In the genomic region with DNA sequence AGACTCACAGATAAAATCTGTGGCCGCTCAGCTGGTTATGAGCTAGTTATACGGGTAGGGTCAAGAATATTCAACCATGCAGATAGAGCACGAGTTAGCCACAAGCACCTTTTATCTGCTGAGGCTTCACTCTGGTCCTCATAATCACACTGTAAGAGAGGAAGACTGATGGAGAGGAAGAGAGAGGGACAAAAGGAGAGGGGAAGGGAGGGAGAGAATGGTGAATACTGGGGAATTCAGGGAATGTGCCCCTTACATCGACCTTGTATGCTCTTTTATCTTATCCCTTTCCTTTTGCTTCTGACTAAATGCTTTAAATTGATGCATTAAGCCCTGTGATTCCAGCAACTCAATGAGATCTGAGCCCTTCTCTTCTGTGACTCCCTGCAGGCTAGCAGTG, we compare ENCODE assay signal across 20 cellular contexts.
A peak's percentile ranks its signal among the peaks of the same experiment; 100 is the strongest.
DNase-seq lines count a peak whose midpoint lies in the region; ATAC-seq and TF ChIP-seq lines count a peak whose summit lies in the region.
"Had no signal": no experiment of that assay in that cellular context is flagged by ENCODE, and none has a peak within 500 bp of the region (broad histone marks: within the 10 kb centered on the region; RNA-seq: fewer than 3 reads in every experiment).

No MANE protein-coding gene starts in this region.

- no peak overlapping the region for H3K4me2 ChIP-seq in GM23338
- H3K4me2 ChIP-seq: BLaER1 treated with 17β-estradiol and CSF1 and Interleukin-3, amounts not matched to agents 10 nM and 100 nM; KMS-11 had no signal

- DNase-seq in GM23338 (ENCODE audit: low spot score) (peak; percentile 79), NCI-H2227 treated with DMSO at 0.1 percent for 48 hours (lab: John Stamatoyannopoulos, UW) (peak; percentile 66), iPS-NIHi11 (ENCODE audit: low spot score) (peak; percentile 16), NCI-H510A (lab: John Stamatoyannopoulos, UW) (no peak), HK-2 (ENCODE audit: unreplicated experiment) (no peak), Ammon's horn (ENCODE audit: low spot score) (no peak), NCI-H526 treated with DMSO at 0.1 percent for 48 hours (lab: John Stamatoyannopoulos, UW) (no peak)
- DNase-seq: CD4-positive, alpha-beta T cell; MM.1S; NCI-H2029; NCI-H345; NCI-H524; OCI-M1; SIG-M5 had no signal

- WGBS in ectodermal cell, 2 experiments: 47 to 51% methylated on average over 4 of the region's 4 CpGs

- H3K4me1 Mint-ChIP-seq in GM23338: peaks cover 14% of the 10 kb centered on the region
- H3K4me1 Mint-ChIP-seq: IgD-negative memory B cell had no signal

- H3K79me2 ChIP-seq in GM23338 (replicated peaks; ENCODE audit: insufficient read depth): no peaks in the 10 kb centered on the region

- H3F3A ChIP-seq in GM23338 (replicated peaks; ENCODE audit: low read depth): no peaks in the 10 kb centered on the region

- H4K20me1 ChIP-seq in GM23338 (replicated peaks; ENCODE audit: insufficient read depth): no peaks in the 10 kb centered on the region
- H4K20me1 ChIP-seq: BLaER1 treated with 17β-estradiol and CSF1 and Interleukin-3, amounts not matched to agents 10 nM and 100 nM had no signal

- H2AFZ ChIP-seq in GM23338: no peak overlapping the region

- H3K27ac ChIP-seq in GM23338 (ENCODE audit: low read depth) (0 out of 2 replicates have a peak overlapping the region, but pooled peaks have one; percentile 12), ectodermal cell (ENCODE audit: insufficient read depth, low read depth, low read length, poor library complexity, severe bottlenecking) (peak overlapping the region; percentile 62)
- H3K27ac ChIP-seq: BLaER1 treated with 17β-estradiol and CSF1 and Interleukin-3, amounts not matched to agents 10 nM and 100 nM; KMS-11; SK-N-MC had no signal

- H3K4me3 Mint-ChIP-seq in GM23338: no peak overlapping the region; the same call in 2 of the 3 replicates
- H3K4me3 Mint-ChIP-seq: CD4-positive, alpha-beta T cell; IgD-negative memory B cell had no signal

- ATAC-seq in GM23338: peak; percentile 91

- no peak for TF ChIP-seq CTCF in GM23338 (conservative IDR thresholded peaks at IDR 0.05; ENCODE audit: low read depth in 2 of 2)

- H3K27me3 ChIP-seq in GM23338 (ENCODE audit: insufficient read depth) (no peaks in the 10 kb centered on the region), ectodermal cell (ENCODE audit: control insufficient read depth, insufficient read depth, low read length, poor library complexity, severe bottlenecking) (no peaks in the 10 kb centered on the region)
- H3K27me3 ChIP-seq: BLaER1 treated with 17β-estradiol and CSF1 and Interleukin-3, amounts not matched to agents 10 nM and 100 nM had no signal

- H3K27ac Mint-ChIP-seq in GM23338: peak overlapping the region; percentile 75
- H3K27ac Mint-ChIP-seq: CD4-positive, alpha-beta T cell; IgD-negative memory B cell had no signal

- no peaks in the 10 kb centered on the region for H3K27me3 Mint-ChIP-seq in GM23338 (ENCODE audit: insufficient read depth, low read depth, poor library complexity)
- H3K27me3 Mint-ChIP-seq: IgD-negative memory B cell had no signal

- H3K4me3 ChIP-seq in GM23338 (no peak overlapping the region), ectodermal cell (ENCODE audit: insufficient read depth, low read depth, low read length) (no peak overlapping the region)
- H3K4me3 ChIP-seq: BLaER1 treated with 17β-estradiol and CSF1 and Interleukin-3, amounts not matched to agents 10 nM and 100 nM; HAP-1; SK-N-MC had no signal

- H3K9me3 Mint-ChIP-seq in GM23338: no peaks in the 10 kb centered on the region
- H3K9me3 Mint-ChIP-seq: CD4-positive, alpha-beta T cell; IgD-negative memory B cell had no signal

- no peaks in the 10 kb centered on the region for H3K9me2 ChIP-seq in GM23338 (ENCODE audit: insufficient read depth)

- H3K4me1 ChIP-seq in GM23338 (ENCODE audit: insufficient read depth) (peaks cover 8% of the 10 kb centered on the region; the same call in 1 of the 2 replicates), ectodermal cell (ENCODE audit: control insufficient read depth, insufficient read depth, low read length) (peaks cover 7% of the 10 kb centered on the region)
- H3K4me1 ChIP-seq: BLaER1 treated with 17β-estradiol and CSF1 and Interleukin-3, amounts not matched to agents 10 nM and 100 nM; HAP-1 had no signal

- no peaks in the 10 kb centered on the region for H3K9me3 ChIP-seq in ectodermal cell (ENCODE audit: control insufficient read depth, low read length)
- H3K9me3 ChIP-seq: BLaER1 treated with 17β-estradiol and CSF1 and Interleukin-3, amounts not matched to agents 10 nM and 100 nM; HAP-1 had no signal

- no peaks in the 10 kb centered on the region for H3K36me3 Mint-ChIP-seq in GM23338 (ENCODE audit: low read depth)
- H3K36me3 Mint-ChIP-seq: IgD-negative memory B cell had no signal

- H3K36me3 ChIP-seq in GM23338 (ENCODE audit: insufficient read depth): no peaks in the 10 kb centered on the region
- no peaks in the 10 kb centered on the region for H3K36me3 ChIP-seq in ectodermal cell (ENCODE audit: control insufficient read depth, insufficient read depth, low read length)
- H3K36me3 ChIP-seq: BLaER1 treated with 17β-estradiol and CSF1 and Interleukin-3, amounts not matched to agents 10 nM and 100 nM; HAP-1 had no signal

TF ChIP-seq in GM23338, 12 proteins besides CTCF, POLR2A, EP300 and RAD21:
- no peak for TF ChIP-seq POLR2AphosphoS5 (IDR thresholded peaks at IDR 0.05; ENCODE audit: low read depth)
- TF ChIP-seq ZNF114 (CRISPR knock-in tag; IDR thresholded peaks at IDR 0.05): no peak
- TF ChIP-seq ZNF331 (CRISPR knock-in tag; IDR thresholded peaks at IDR 0.05; ENCODE audit: low read depth): no peak
- no peak for TF ChIP-seq NANOG (IDR thresholded peaks at IDR 0.05; ENCODE audit: borderline replicate concordance)
- TF ChIP-seq, protein P1, sequence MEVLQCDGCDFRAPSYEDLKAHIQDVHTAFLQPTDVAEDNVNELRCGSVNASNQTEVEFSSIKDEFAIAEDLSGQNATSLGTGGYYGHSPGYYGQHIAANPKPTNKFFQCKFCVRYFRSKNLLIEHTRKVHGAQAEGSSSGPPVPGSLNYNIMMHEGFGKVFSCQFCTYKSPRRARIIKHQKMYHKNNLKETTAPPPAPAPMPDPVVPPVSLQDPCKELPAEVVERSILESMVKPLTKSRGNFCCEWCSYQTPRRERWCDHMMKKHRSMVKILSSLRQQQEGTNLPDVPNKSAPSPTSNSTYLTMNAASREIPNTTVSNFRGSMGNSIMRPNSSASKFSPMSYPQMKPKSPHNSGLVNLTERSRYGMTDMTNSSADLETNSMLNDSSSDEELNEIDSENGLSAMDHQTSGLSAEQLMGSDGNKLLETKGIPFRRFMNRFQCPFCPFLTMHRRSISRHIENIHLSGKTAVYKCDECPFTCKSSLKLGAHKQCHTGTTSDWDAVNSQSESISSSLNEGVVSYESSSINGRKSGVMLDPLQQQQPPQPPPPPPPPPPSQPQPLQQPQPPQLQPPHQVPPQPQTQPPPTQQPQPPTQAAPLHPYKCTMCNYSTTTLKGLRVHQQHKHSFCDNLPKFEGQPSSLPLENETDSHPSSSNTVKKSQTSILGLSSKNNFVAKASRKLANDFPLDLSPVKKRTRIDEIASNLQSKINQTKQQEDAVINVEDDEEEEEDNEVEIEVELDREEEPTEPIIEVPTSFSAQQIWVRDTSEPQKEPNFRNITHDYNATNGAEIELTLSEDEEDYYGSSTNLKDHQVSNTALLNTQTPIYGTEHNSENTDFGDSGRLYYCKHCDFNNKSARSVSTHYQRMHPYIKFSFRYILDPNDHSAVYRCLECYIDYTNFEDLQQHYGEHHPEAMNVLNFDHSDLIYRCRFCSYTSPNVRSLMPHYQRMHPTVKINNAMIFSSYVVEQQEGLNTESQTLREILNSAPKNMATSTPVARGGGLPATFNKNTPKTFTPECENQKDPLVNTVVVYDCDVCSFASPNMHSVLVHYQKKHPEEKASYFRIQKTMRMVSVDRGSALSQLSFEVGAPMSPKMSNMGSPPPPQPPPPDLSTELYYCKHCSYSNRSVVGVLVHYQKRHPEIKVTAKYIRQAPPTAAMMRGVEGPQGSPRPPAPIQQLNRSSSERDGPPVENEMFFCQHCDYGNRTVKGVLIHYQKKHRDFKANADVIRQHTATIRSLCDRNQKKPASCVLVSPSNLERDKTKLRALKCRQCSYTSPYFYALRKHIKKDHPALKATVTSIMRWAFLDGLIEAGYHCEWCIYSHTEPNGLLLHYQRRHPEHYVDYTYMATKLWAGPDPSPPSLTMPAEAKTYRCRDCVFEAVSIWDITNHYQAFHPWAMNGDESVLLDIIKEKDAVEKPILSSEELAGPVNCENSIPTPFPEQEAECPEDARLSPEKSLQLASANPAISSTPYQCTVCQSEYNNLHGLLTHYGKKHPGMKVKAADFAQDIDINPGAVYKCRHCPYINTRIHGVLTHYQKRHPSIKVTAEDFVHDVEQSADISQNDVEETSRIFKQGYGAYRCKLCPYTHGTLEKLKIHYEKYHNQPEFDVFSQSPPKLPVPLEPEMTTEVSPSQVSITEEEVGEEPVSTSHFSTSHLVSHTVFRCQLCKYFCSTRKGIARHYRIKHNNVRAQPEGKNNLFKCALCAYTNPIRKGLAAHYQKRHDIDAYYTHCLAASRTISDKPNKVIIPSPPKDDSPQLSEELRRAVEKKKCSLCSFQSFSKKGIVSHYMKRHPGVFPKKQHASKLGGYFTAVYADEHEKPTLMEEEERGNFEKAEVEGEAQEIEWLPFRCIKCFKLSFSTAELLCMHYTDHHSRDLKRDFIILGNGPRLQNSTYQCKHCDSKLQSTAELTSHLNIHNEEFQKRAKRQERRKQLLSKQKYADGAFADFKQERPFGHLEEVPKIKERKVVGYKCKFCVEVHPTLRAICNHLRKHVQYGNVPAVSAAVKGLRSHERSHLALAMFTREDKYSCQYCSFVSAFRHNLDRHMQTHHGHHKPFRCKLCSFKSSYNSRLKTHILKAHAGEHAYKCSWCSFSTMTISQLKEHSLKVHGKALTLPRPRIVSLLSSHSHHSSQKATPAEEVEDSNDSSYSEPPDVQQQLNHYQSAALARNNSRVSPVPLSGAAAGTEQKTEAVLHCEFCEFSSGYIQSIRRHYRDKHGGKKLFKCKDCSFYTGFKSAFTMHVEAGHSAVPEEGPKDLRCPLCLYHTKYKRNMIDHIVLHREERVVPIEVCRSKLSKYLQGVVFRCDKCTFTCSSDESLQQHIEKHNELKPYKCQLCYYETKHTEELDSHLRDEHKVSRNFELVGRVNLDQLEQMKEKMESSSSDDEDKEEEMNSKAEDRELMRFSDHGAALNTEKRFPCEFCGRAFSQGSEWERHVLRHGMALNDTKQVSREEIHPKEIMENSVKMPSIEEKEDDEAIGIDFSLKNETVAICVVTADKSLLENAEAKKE (CRISPR knock-in tag; IDR thresholded peaks at IDR 0.05): peak; percentile 93
- no peak for TF ChIP-seq STAT1 (IDR thresholded peaks at IDR 0.05; ENCODE audit: unreplicated experiment)

Comparison
In these comparisons a context has a peak if more than half of its experiments do, and no peak if none do; other contexts are left out.
1. DNase-seq: peak in GM23338 (single experiment), NCI-H2227 treated with DMSO at 0.1 percent for 48 hours (single experiment) and iPS-NIHi11 (single experiment); none in NCI-H510A (single experiment), HK-2 (single experiment), Ammon's horn (single experiment) and NCI-H526 treated with DMSO at 0.1 percent for 48 hours (single experiment).